In the genomic region with DNA sequence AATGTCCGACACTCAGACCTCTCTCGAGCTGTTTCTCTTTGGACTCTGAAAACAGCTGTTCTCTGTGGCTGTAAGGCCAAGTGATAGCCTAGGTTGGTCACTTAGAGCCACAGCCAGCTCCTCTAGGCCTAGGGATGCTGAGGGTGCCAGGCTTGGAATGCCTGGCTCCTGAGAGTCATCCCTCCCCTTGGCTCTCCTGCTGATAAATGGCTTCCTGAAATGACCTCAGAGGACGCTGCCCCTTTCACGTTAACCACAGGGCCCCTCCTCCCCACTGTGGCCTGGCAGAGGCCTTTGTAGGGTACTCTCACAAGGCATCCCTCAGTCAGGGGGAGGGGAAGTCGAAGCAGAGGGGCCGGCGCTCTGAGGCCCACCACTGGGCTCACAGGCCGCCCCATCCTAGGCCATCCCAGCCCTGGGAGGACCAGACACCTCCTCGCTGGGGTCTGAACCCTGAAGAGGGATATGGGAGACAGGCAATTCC, we compare ENCODE assay signal across 11 cellular contexts. TPM values are rescaled to one million over a fixed set of nuclear protein-coding genes. Genes with fewer than 3 reads are reported as not detected.
DNase-seq lines count a peak whose midpoint lies in the region; ATAC-seq and TF ChIP-seq lines count a peak whose summit lies in the region.
"Had no signal": no experiment of that assay in that cellular context is flagged by ENCODE, and none has a peak within 500 bp of the region (broad histone marks: within the 10 kb centered on the region; RNA-seq: fewer than 3 reads in every experiment).

No MANE protein-coding gene starts in this region.

- peak overlapping the region; percentile 56 for H3K27ac Mint-ChIP-seq in T-helper 17 cell
- H3K27ac Mint-ChIP-seq in activated CD4-positive, alpha-beta memory T cell treated with anti-CD3 and anti-CD28 coated beads for 36 hours, result no peak overlapping the region

- TF ChIP-seq POLR2A in gastroesophageal sphincter (IDR thresholded peaks at IDR 0.05), result no peak

- H3K27me3 ChIP-seq in gastroesophageal sphincter (no peaks in the 10 kb centered on the region), psoas muscle (ENCODE audit: insufficient read depth in 3 of 3, low read length in 2 of 3) (no peaks in the 10 kb centered on the region)

- no peak overlapping the region for H3K4me3 Mint-ChIP-seq in T-helper 17 cell
- H3K4me3 Mint-ChIP-seq in activated CD4-positive, alpha-beta memory T cell treated with anti-CD3 and anti-CD28 coated beads for 36 hours, result no peak overlapping the region
- H3K4me3 Mint-ChIP-seq: CD4-positive, CD25-positive, alpha-beta regulatory T cell had no signal

- POLR2A ChIA-PET in activated CD4-positive, alpha-beta memory T cell treated with anti-CD3 and anti-CD28 coated beads for 36 hours (lab: Charles Lee), result no interaction called here

- DNase-seq in CMK (ENCODE audit: low read depth) (peak; percentile 12), T-helper 17 cell (no peak), psoas muscle (no peak), activated gamma-delta T cell (lab: John Stamatoyannopoulos, UW) (no peak)
- DNase-seq in stimulated activated CD4-positive, alpha-beta T cell treated with anti-CD3 and anti-CD28 coated beads, Interleukin-15, amount 100 ng/mL, for 24 hours, result no peak
- no peak for DNase-seq in activated CD4-positive, alpha-beta memory T cell treated with anti-CD3 and anti-CD28 coated beads for 36 hours
- DNase-seq: CD4-positive, CD25-positive, alpha-beta regulatory T cell; kidney glomerular epithelial cell; NCI-H1930 had no signal

- peaks cover 6% of the 10 kb centered on the region for H3K36me3 Mint-ChIP-seq in T-helper 17 cell (ENCODE audit: low read depth)
- H3K36me3 Mint-ChIP-seq in activated CD4-positive, alpha-beta memory T cell treated with anti-CD3 and anti-CD28 coated beads for 36 hours, result peaks cover 18% of the 10 kb centered on the region

- H3K27ac ChIP-seq in gastroesophageal sphincter (peak overlapping the region in 3 of 4 donors; percentile 75 to 83 (median 77)), psoas muscle (peak overlapping the region; percentile 47)

- no peak for TF ChIP-seq EP300 in gastroesophageal sphincter (IDR thresholded peaks at IDR 0.05)

- peaks cover 0 to 98% of the 10 kb centered on the region in 2 donors for H3K36me3 ChIP-seq in gastroesophageal sphincter
- peaks cover 5 to 80% of the 10 kb centered on the region in 2 donors for H3K36me3 ChIP-seq in psoas muscle (ENCODE audit: insufficient read depth in 1 of 2, low read depth in 1 of 2)

- no peak overlapping the region for H3K4me3 ChIP-seq in gastroesophageal sphincter
- no peak overlapping the region for H3K4me3 ChIP-seq in psoas muscle

- H3K9me3 Mint-ChIP-seq in activated CD4-positive, alpha-beta memory T cell treated with anti-CD3 and anti-CD28 coated beads for 36 hours, result no peaks in the 10 kb centered on the region
- H3K9me3 Mint-ChIP-seq: CD4-positive, CD25-positive, alpha-beta regulatory T cell had no signal

- no peaks in the 10 kb centered on the region for H3K4me1 Mint-ChIP-seq in T-helper 17 cell
- no peaks in the 10 kb centered on the region for H3K4me1 Mint-ChIP-seq in activated CD4-positive, alpha-beta memory T cell treated with anti-CD3 and anti-CD28 coated beads for 36 hours (ENCODE audit: low read depth)

- intact Hi-C loops in psoas muscle (cut with DNase I), result no loop called here
- intact Hi-C loops in activated CD4-positive, alpha-beta memory T cell treated with anti-CD3 and anti-CD28 coated beads for 36 hours (cut with micrococcal nuclease), result no loop called here

- H3K9me3 ChIP-seq in T-helper 17 cell (ENCODE audit: control insufficient read depth, low read length, poor library complexity, severe bottlenecking) (no peaks in the 10 kb centered on the region), gastroesophageal sphincter (no peaks in the 10 kb centered on the region), psoas muscle (no peaks in the 10 kb centered on the region)

- TF ChIP-seq CTCF in gastroesophageal sphincter (IDR thresholded peaks at IDR 0.05) (no peak), psoas muscle (IDR thresholded peaks at IDR 0.05) (no peak)

- ATAC-seq in T-helper 17 cell, result no peak
- ATAC-seq in gastroesophageal sphincter, result no peak
- ATAC-seq in psoas muscle, result peak; percentile 41 to 68 (median 54)
- ATAC-seq in HG03196 (IDR thresholded peaks at IDR 0.05; ENCODE audit: unreplicated experiment), result no peak

- H3K4me1 ChIP-seq in gastroesophageal sphincter (peaks cover 0 to 19% (median 8%) of the 10 kb centered on the region in 3 donors), psoas muscle (peaks cover 31% of the 10 kb centered on the region)

- CTCF ChIA-PET in activated CD4-positive, alpha-beta memory T cell treated with anti-CD3 and anti-CD28 coated beads for 36 hours (lab: Charles Lee), result no interaction called here

- 100% methylated on average over 1 of the region's 9 CpGs; no CpG with 5 or more reads in 1 of the 2 donors for WGBS in gastroesophageal sphincter (ENCODE audit: low coverage in 1 of 2), 2 donors
- WGBS in psoas muscle, 3 donors, result 47 to 59% (median 55%) methylated on average over 9 of the region's 9 CpGs

- no peaks in the 10 kb centered on the region for H3K27me3 Mint-ChIP-seq in T-helper 17 cell
- H3K27me3 Mint-ChIP-seq in activated CD4-positive, alpha-beta memory T cell treated with anti-CD3 and anti-CD28 coated beads for 36 hours, result no peaks in the 10 kb centered on the region
- H3K27me3 Mint-ChIP-seq: CD4-positive, CD25-positive, alpha-beta regulatory T cell had no signal

RNA-seq across cellular contexts. Expression of a gene that starts 51.0 kb away (rescaled TPM):
- total RNA-seq in T-helper 17 cell (10 to 100 TPM; 32.1 to 39.7 TPM), gastroesophageal sphincter (10 to 100 TPM; 40.6 to 67.9 (median 49.1) TPM), psoas muscle (10 to 100 TPM; 19.7 to 36.1 (median 25.8) TPM)
- polyA plus RNA-seq in psoas muscle, result 10 to 100 TPM; 18.4 to 25.0 (median 20.1) TPM
- 10 to 100 TPM; 40.6 to 45.5 TPM for total RNA-seq in activated CD4-positive, alpha-beta memory T cell treated with anti-CD3 and anti-CD28 coated beads for 36 hours

Comparison
In these comparisons a context has a peak if more than half of its experiments do, and no peak if none do; other contexts are left out.
1. ATAC-seq: peak in psoas muscle (4 of 4); none in T-helper 17 cell (single experiment), gastroesophageal sphincter (single experiment) and HG03196 (single experiment).